ENCODE assay signal across 18 cellular contexts in the genomic region with DNA sequence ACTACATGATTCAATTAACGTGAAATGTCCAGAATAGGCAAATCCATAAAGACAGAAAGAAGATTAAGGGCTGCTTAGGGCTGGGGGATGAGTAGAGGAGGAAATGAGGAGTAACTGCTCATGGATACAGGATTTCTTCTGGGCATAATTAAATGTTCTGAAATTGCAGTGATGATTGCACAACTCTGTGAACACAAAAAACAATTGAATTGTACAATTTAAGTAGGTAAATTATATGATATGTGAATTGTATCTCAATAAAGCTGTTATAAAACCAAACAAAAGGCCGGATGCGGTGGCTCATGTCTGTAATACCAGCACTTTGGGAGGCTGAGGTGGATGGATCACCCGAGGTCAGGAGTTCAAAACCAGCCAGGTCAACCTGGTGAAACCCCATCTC. TPM values are rescaled to one million over a fixed set of nuclear protein-coding genes. Genes with fewer than 3 reads are reported as not detected.
A peak's percentile ranks its signal among the peaks of the same experiment; 100 is the strongest.
DNase-seq lines count a peak whose midpoint lies in the region; ATAC-seq and TF ChIP-seq lines count a peak whose summit lies in the region.
"Had no signal": no experiment of that assay in that cellular context is flagged by ENCODE, and none has a peak within 500 bp of the region (broad histone marks: within the 10 kb centered on the region; RNA-seq: fewer than 3 reads in every experiment).

No MANE protein-coding gene starts in this region.

- no peaks in the 10 kb centered on the region for H3K27me3 Mint-ChIP-seq in WTC11 (ENCODE audit: low read depth)

- H3K4me3 Mint-ChIP-seq in WTC11: no peak overlapping the region

- intact Hi-C loops in A673 (cut with micrococcal nuclease; ENCODE audit: unreplicated experiment): no loop called here

- peaks cover 26% of the 10 kb centered on the region for H3K4me1 Mint-ChIP-seq in WTC11

- no peaks in the 10 kb centered on the region for H3K9me3 Mint-ChIP-seq in WTC11

- peak overlapping the region; percentile 66; the same call in 1 of the 2 replicates for H3K27ac Mint-ChIP-seq in WTC11

- H3K4me3 ChIP-seq in A673 (ENCODE audit: low read depth, low read length, poor library complexity, severe bottlenecking): no peak overlapping the region
- H3K4me3 ChIP-seq in HEK293 (ENCODE audit: low read depth, low read length): no peak overlapping the region
- H3K4me3 ChIP-seq: HAP-1 had no signal

- POLR2A ChIA-PET in A673 (lab: Charles Lee; ENCODE audit: low non-redundant PET): interaction anchor here (0.6 kb wide), 1 partner anchor 16 kb away, joined by 4 read pairs; no protein-coding TSS in a partner anchor
- POLR2A ChIA-PET in HEK293 (lab: Yijun Ruan, JAX): no interaction called here
- POLR2A ChIA-PET in WTC11 (lab: Charles Lee): no interaction called here

- no peak for TF ChIP-seq CTCF in A673 (conservative IDR thresholded peaks at IDR 0.05; ENCODE audit: low read depth, low read length)
- no peak for TF ChIP-seq CTCF in HEK293 (tag by site-specific recombination; IDR thresholded peaks at IDR 0.05)
- TF ChIP-seq CTCF in WTC11 (IDR thresholded peaks at IDR 0.05): no peak

- H3K27me3 ChIP-seq in A673 (replicated peaks; ENCODE audit: insufficient read depth, low read depth, low read length, poor library complexity): no peaks in the 10 kb centered on the region

- no peak for ATAC-seq in WTC11
- no peak for ATAC-seq in GM19455 (IDR thresholded peaks at IDR 0.05; ENCODE audit: unreplicated experiment)

- CTCF ChIA-PET in A673 (lab: Charles Lee): no interaction called here
- CTCF ChIA-PET in HEK293 (lab: Yijun Ruan, JAX): interaction anchor here (0.6 kb wide), 1 partner anchor 80 kb away, joined by 4 read pairs; no protein-coding TSS in a partner anchor
- CTCF ChIA-PET in WTC11 (lab: Charles Lee): interaction anchor here (0.9 kb wide), 1 partner anchor 84 kb away, joined by 3 read pairs; no protein-coding TSS in a partner anchor

- H3K36me3 ChIP-seq in A673 (ENCODE audit: insufficient read depth, low read length, poor library complexity, severe bottlenecking) (no peaks in the 10 kb centered on the region), HEK293 (ENCODE audit: control insufficient read depth in 2 of 2, insufficient read depth in 1 of 2, low read length in 2 of 2) (no peaks in the 10 kb centered on the region)
- H3K36me3 ChIP-seq: HAP-1 had no signal

- H3K36me3 Mint-ChIP-seq in WTC11: no peaks in the 10 kb centered on the region

- peak; percentile 86 for DNase-seq in A673 (ENCODE audit: low spot score)
- no peak for DNase-seq in WTC11 (ENCODE audit: low spot score)
- peak; percentile 4 for DNase-seq in fibroblast of gingiva (ENCODE audit: low read depth)
- DNase-seq in activated CD4-positive, alpha-beta T cell treated with anti-CD3 and anti-CD28 coated beads for 48 hours: no peak
- DNase-seq in effector CD8-positive, alpha-beta T cell (lab: John Stamatoyannopoulos, UW): no peak
- DNase-seq in SHP77 treated with DMSO at 0.1 percent for 48 hours (lab: John Stamatoyannopoulos, UW): no peak
- DNase-seq: COR-L47, DMS153, EL, NCI-H146, NCI-H2081 treated with DMSO at 0.1 percent for 48 hours, NCI-H510A, SHP77 had no signal

- H3K9me3 ChIP-seq in A673 (ENCODE audit: low read depth, low read length, poor library complexity, severe bottlenecking) (no peaks in the 10 kb centered on the region), HEK293 (ENCODE audit: control insufficient read depth, insufficient read depth, low read depth, low read length) (no peaks in the 10 kb centered on the region)
- H3K9me3 ChIP-seq: HAP-1 had no signal

- H3K27ac ChIP-seq in A673 (ENCODE audit: low read depth, low read length, poor library complexity, severe bottlenecking): peak overlapping the region; percentile 5
- H3K27ac ChIP-seq in HEK293 (ENCODE audit: extremely low read depth, low read depth, low read length): no peak overlapping the region
- H3K27ac ChIP-seq: C4-2B, KMS-11 had no signal

- peaks cover 25% of the 10 kb centered on the region for H3K4me1 ChIP-seq in A673 (ENCODE audit: insufficient read depth, low read length, poor library complexity, severe bottlenecking)
- H3K4me1 ChIP-seq in HEK293 (ENCODE audit: control insufficient read depth, insufficient read depth, low read length): peaks cover 5% of the 10 kb centered on the region

- no TSS peak for BruUV-seq in A673 (replicated peaks; lab: Mats Ljungman, UMichigan)

TF ChIP-seq in HEK293, 187 proteins besides CTCF, POLR2A, EP300 and RAD21:
- TF ChIP-seq PRDM6 (tag by site-specific recombination; IDR thresholded peaks at IDR 0.05) (0 out of 2 replicates have a peak, but pooled peaks have one; percentile 14), SP7 (tag by site-specific recombination; IDR thresholded peaks at IDR 0.05) (no peak)

TF ChIP-seq in WTC11, 78 proteins besides CTCF, POLR2A, EP300 and RAD21:
- no peak for TF ChIP-seq PRRX2 (CRISPR knock-in tag; IDR thresholded peaks at IDR 0.05)
- TF ChIP-seq ATF1 (CRISPR knock-in tag; IDR thresholded peaks at IDR 0.05): no peak
- TF ChIP-seq, protein P1, sequence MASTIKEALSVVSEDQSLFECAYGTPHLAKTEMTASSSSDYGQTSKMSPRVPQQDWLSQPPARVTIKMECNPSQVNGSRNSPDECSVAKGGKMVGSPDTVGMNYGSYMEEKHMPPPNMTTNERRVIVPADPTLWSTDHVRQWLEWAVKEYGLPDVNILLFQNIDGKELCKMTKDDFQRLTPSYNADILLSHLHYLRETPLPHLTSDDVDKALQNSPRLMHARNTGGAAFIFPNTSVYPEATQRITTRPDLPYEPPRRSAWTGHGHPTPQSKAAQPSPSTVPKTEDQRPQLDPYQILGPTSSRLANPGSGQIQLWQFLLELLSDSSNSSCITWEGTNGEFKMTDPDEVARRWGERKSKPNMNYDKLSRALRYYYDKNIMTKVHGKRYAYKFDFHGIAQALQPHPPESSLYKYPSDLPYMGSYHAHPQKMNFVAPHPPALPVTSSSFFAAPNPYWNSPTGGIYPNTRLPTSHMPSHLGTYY (CRISPR knock-in tag; IDR thresholded peaks at IDR 0.05): no peak
- no peak for TF ChIP-seq ZNF423 (CRISPR knock-in tag; IDR thresholded peaks at IDR 0.05)
- no peak for TF ChIP-seq RORB (CRISPR knock-in tag; IDR thresholded peaks at IDR 0.05)
- TF ChIP-seq, protein P2, sequence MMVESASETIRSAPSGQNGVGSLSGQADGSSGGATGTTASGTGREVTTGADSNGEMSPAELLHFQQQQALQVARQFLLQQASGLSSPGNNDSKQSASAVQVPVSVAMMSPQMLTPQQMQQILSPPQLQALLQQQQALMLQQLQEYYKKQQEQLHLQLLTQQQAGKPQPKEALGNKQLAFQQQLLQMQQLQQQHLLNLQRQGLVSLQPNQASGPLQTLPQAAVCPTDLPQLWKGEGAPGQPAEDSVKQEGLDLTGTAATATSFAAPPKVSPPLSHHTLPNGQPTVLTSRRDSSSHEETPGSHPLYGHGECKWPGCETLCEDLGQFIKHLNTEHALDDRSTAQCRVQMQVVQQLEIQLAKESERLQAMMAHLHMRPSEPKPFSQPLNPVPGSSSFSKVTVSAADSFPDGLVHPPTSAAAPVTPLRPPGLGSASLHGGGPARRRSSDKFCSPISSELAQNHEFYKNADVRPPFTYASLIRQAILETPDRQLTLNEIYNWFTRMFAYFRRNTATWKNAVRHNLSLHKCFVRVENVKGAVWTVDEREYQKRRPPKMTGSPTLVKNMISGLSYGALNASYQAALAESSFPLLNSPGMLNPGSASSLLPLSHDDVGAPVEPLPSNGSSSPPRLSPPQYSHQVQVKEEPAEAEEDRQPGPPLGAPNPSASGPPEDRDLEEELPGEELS (CRISPR knock-in tag; IDR thresholded peaks at IDR 0.05): no peak

RNA-seq across cellular contexts. Expression of gene RERE, which starts 52.2 kb away (rescaled TPM):
- total RNA-seq in A673 (2021) (188 and 220 TPM in 2 replicates), WTC11 (2021) (122 to 161 TPM (median 124 TPM) in 3 replicates)

Comparison
In these comparisons a context has a peak if more than half of its experiments do, and no peak if none do; other contexts are left out.
1. DNase-seq: peak in A673 (single experiment) and fibroblast of gingiva (single experiment); none in WTC11 (single experiment), activated CD4-positive, alpha-beta T cell treated with anti-CD3 and anti-CD28 coated beads for 48 hours (single experiment), effector CD8-positive, alpha-beta T cell (single experiment) and SHP77 treated with DMSO at 0.1 percent for 48 hours (single experiment).